8 cellular contexts compared by ENCODE assay signal in genomic region chr3:27632431-27633223, GRCh38.
DNase-seq lines count a peak whose midpoint lies in the region; ATAC-seq and TF ChIP-seq lines count a peak whose summit lies in the region.

No MANE protein-coding gene starts in this region.

- no peaks in the 10 kb centered on the region for H3K36me3 ChIP-seq in Karpas-422 (ENCODE audit: insufficient read depth, low read length)
- H3K36me3 ChIP-seq in liver (ENCODE audit: control insufficient read depth in 4 of 4, insufficient read depth in 3 of 4, low read depth in 1 of 4, low read length in 3 of 4), result no peaks in the 10 kb centered on the region

- H2AFZ ChIP-seq in Karpas-422 (ENCODE audit: low read length), result peak overlapping the region; percentile 87

- H4K20me1 ChIP-seq in Karpas-422 (ENCODE audit: insufficient read depth, low read depth, low read length), result no peaks in the 10 kb centered on the region

- H3K4me1 Mint-ChIP-seq in WTC11, result peaks cover 13% of the 10 kb centered on the region

- H3K9ac ChIP-seq in Karpas-422 (ENCODE audit: low read length) (peak overlapping the region; percentile 58), liver (ENCODE audit: low read depth in 1 of 2, low read length in 2 of 2) (peak overlapping the region in 1 of 2 donors; percentile 63)

- ATAC-seq in GM21786 (IDR thresholded peaks at IDR 0.05; ENCODE audit: unreplicated experiment) (peak; percentile 81), WTC11 (peak; percentile 97)

- H3K4me3 ChIP-seq in GM08714 (ENCODE audit: low read length) (peak overlapping the region; percentile 52; the same call in 1 of the 2 replicates), Karpas-422 (ENCODE audit: low read length) (peak overlapping the region; percentile 56; the same call in 1 of the 2 replicates), coronary artery (peak overlapping the region; percentile 78), liver (ENCODE audit: low read depth in 1 of 3, low read length in 3 of 3) (peak overlapping the region; percentile 21 to 61 (median 58))

- no peaks in the 10 kb centered on the region for H3K9me2 ChIP-seq in Karpas-422 (replicated peaks; ENCODE audit: insufficient read depth, low read length)

- H3K27ac Mint-ChIP-seq in WTC11, result peak overlapping the region; percentile 41; the same call in 1 of the 2 replicates

- peak; percentile 58 for DNase-seq in Karpas-422
- DNase-seq in WTC11 (ENCODE audit: low spot score), result peak; percentile 64
- DNase-seq in coronary artery (ENCODE audit: low spot score), result peak; percentile 77
- DNase-seq in stimulated activated CD4-positive, alpha-beta T cell treated with anti-CD3 and anti-CD28 coated beads, Interleukin-4, amount 100 ng/mL, for 4 hours, result peak; percentile 15 to 31
- no peak for DNase-seq in cerebellar cortex (ENCODE audit: low spot score)

- H3K4me1 ChIP-seq in Karpas-422 (ENCODE audit: low read length) (peaks cover 4% of the 10 kb centered on the region), liver (ENCODE audit: control insufficient read depth in 4 of 4, insufficient read depth in 4 of 4, low read length in 3 of 4) (peaks cover 0 to 5% (median 1%) of the 10 kb centered on the region in 4 donors)

- H3K4me2 ChIP-seq in Karpas-422 (ENCODE audit: low read depth, low read length, poor library complexity, severe bottlenecking), result peak overlapping the region; percentile 53

- TF ChIP-seq CTCF in WTC11 (IDR thresholded peaks at IDR 0.05), result no peak
- no peak for TF ChIP-seq CTCF in coronary artery (IDR thresholded peaks at IDR 0.05)
- no peak for TF ChIP-seq CTCF in liver (IDR thresholded peaks at IDR 0.05; ENCODE audit: low read depth, low read length, missing input control)

- CTCF ChIA-PET in WTC11 (lab: Charles Lee), result interaction anchor here (0.8 to 2.0 kb wide), 7 partner anchors 11 to 163 kb away, joined by 3 to 12 read pairs (median 4); no protein-coding TSS in a partner anchor

- peak overlapping the region; percentile 66 for H3K4me3 Mint-ChIP-seq in WTC11

- no peaks in the 10 kb centered on the region for H3K36me3 Mint-ChIP-seq in WTC11

- no peaks in the 10 kb centered on the region for H3K27me3 ChIP-seq in Karpas-422 (ENCODE audit: low read length)
- H3K27me3 ChIP-seq in liver (ENCODE audit: control insufficient read depth in 4 of 4, insufficient read depth in 4 of 4, low read length in 3 of 4), result no peaks in the 10 kb centered on the region

- H3K9me3 Mint-ChIP-seq in WTC11, result no peaks in the 10 kb centered on the region

- H3K27ac ChIP-seq in Karpas-422 (ENCODE audit: low read length), result no peak overlapping the region
- H3K27ac ChIP-seq in coronary artery, result peak overlapping the region; percentile 78 to 96
- H3K27ac ChIP-seq in liver (ENCODE audit: low read depth in 1 of 2, low read length in 2 of 2), result peak overlapping the region; percentile 50 to 67

- WGBS in liver, result 6% methylated on average over 66 of the region's 66 CpGs

- H3K27me3 Mint-ChIP-seq in WTC11 (ENCODE audit: low read depth), result peaks cover 21% of the 10 kb centered on the region

- POLR2A ChIA-PET in WTC11 (lab: Charles Lee), result interaction anchor here (1.1 to 1.4 kb wide), 3 partner anchors 48 to 148 kb away, joined by 3 to 5 read pairs (median 4); partner anchors contain the start of gene SLC4A7

- H3K9me3 ChIP-seq in Karpas-422 (ENCODE audit: low read length) (no peaks in the 10 kb centered on the region), liver (ENCODE audit: control insufficient read depth in 4 of 4, low read length in 3 of 4) (no peaks in the 10 kb centered on the region)

- no peaks in the 10 kb centered on the region for H3K79me2 ChIP-seq in Karpas-422 (ENCODE audit: low read length)

- no peak for TF ChIP-seq RAD21 in liver (IDR thresholded peaks at IDR 0.05)

TF ChIP-seq in WTC11, 78 proteins besides CTCF, POLR2A, EP300 and RAD21 (continues in another document):
- TF ChIP-seq OVOL2 (CRISPR knock-in tag; IDR thresholded peaks at IDR 0.05; ENCODE audit: borderline replicate concordance) (no peak), AFF4 (CRISPR knock-in tag; IDR thresholded peaks at IDR 0.05; ENCODE audit: borderline replicate concordance) (no peak), SOX15 (CRISPR knock-in tag; IDR thresholded peaks at IDR 0.05) (no peak), ELF4 (CRISPR knock-in tag; IDR thresholded peaks at IDR 0.05; ENCODE audit: low read depth) (no peak), ZNF416 (CRISPR knock-in tag; IDR thresholded peaks at IDR 0.05) (no peak)

TF ChIP-seq in liver, 16 proteins besides CTCF, POLR2A, EP300 and RAD21:
- TF ChIP-seq HNF4A (conservative IDR thresholded peaks at IDR 0.05) (no peak), JUND (IDR thresholded peaks at IDR 0.05) (no peak), SP1 (IDR thresholded peaks at IDR 0.05) (no peak), RXRA (IDR thresholded peaks at IDR 0.05) (no peak), EGR1 (IDR thresholded peaks at IDR 0.05; ENCODE audit: low read depth in 2 of 2) (no peak), REST (IDR thresholded peaks at IDR 0.05) (no peak), ZBTB33 (IDR thresholded peaks at IDR 0.05) (no peak)
TF ChIP-seq in liver: peak in this region for 0.
